ENCODE assay signal across 1 cellular context in the genomic region with DNA sequence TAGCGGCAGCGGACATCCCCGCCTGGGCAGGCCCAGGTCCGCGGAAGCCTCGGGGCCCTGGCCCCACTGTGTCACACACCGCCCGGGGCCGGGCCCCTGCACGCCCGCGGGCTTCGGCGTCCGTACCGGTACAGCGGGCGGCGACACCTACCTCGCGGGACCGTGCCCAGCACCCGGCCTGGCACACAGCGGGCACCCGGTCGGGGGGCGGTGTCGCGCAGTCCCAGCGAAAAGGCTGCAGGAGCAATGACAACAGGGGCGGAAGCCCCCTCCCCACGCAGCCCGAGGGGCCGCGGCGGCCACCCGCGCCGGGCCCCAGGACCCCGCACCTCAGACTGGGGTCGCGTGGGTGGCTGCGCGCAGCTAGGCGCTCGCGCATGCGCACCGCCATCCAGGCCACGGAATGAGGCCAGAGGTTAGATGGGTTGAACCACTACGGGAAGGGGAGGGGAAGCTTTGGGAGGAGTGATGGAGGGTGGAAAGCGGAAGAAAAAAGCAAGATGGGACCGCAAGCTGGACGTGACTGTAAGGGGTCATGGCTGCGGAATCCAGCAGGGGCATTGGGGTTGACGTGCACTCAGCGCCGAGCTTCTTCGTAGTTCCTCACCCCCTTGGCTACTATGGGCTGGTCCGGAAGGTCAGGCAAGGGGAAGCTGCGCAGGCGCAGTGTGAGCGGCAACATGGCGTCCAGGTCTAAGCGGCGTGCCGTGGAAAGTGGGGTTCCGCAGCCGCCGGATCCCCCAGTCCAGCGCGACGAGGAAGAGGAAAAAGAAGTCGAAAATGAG.
TF ChIP-seq lines count a peak whose summit lies in the region.

A gene (plus strand): TSS at position 669 of the 785 bp plus-strand sequence. CDS start 12 bp downstream, at position 681.
A gene (minus strand): TSS at position 381 of the 785 bp plus-strand sequence. CDS start 6,759 bp downstream, outside the sequence.

TF ChIP-seq in WTC11, 78 proteins besides CTCF, POLR2A, EP300 and RAD21 (continued from another document):
- TF ChIP-seq SOX15 (CRISPR knock-in tag; IDR thresholded peaks at IDR 0.05) (no peak), NFE2L1 (CRISPR knock-in tag; IDR thresholded peaks at IDR 0.05) (0 out of 2 replicates have a peak, but pooled peaks have one; percentile 37)
- TF ChIP-seq, protein P1, sequence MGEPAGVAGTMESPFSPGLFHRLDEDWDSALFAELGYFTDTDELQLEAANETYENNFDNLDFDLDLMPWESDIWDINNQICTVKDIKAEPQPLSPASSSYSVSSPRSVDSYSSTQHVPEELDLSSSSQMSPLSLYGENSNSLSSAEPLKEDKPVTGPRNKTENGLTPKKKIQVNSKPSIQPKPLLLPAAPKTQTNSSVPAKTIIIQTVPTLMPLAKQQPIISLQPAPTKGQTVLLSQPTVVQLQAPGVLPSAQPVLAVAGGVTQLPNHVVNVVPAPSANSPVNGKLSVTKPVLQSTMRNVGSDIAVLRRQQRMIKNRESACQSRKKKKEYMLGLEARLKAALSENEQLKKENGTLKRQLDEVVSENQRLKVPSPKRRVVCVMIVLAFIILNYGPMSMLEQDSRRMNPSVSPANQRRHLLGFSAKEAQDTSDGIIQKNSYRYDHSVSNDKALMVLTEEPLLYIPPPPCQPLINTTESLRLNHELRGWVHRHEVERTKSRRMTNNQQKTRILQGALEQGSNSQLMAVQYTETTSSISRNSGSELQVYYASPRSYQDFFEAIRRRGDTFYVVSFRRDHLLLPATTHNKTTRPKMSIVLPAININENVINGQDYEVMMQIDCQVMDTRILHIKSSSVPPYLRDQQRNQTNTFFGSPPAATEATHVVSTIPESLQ (CRISPR knock-in tag; IDR thresholded peaks at IDR 0.05), result no peak
